In the genomic region with DNA sequence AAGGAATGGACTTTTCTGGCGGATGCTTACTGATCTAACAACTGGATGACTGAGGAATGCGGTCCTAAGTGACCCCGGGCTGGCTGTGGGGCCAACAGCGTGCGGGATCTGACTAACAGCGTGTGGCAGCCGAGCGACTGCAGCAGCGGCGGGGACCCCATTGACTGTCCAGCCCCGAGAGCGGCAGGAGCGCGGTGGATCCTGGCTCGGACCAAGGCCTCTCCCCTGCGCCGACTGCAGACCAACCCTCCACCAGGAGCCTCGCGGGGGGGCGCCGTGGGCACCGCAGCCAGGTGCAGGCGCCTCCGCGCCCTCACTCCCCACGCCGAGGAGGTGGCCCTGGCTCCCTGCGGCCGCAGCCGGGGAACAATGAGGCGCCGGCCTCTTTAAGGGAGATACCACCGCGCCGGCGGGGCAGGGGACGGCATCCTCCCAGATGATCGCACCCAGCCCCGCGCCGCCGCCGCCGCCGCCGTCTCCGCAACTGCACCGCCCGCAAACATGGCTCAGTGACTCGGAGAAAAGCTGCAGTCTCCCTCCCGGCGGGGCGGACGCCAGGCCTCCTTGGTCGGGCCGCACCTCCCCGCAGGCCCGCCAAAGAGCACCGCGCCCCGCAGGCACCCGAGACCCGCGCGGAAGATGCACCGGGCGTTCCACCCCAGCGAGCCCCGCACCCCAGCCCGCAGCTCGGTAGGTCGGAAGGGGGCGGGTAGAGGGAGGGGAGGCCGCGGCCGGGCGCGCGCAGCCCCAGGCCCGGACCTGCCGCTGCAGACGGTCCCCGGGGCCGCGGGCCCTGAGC, we compare ENCODE assay signal across 1 cellular context.
A peak's percentile ranks its signal among the peaks of the same experiment; 100 is the strongest.
TF ChIP-seq lines count a peak whose summit lies in the region.

No MANE protein-coding gene starts in this region.

TF ChIP-seq in HepG2, 621 proteins besides CTCF, POLR2A, EP300 and RAD21 (continued from another document and continues in another):
- TF ChIP-seq KDM3A (CRISPR knock-in tag; IDR thresholded peaks at IDR 0.05; ENCODE audit: low read depth) = 0 out of 2 replicates have a peak, but pooled peaks have one; percentile 43
- TF ChIP-seq ZNF10 (CRISPR knock-in tag; IDR thresholded peaks at IDR 0.05; ENCODE audit: borderline replicate concordance, low read depth) = no peak
- TF ChIP-seq, protein P1, sequence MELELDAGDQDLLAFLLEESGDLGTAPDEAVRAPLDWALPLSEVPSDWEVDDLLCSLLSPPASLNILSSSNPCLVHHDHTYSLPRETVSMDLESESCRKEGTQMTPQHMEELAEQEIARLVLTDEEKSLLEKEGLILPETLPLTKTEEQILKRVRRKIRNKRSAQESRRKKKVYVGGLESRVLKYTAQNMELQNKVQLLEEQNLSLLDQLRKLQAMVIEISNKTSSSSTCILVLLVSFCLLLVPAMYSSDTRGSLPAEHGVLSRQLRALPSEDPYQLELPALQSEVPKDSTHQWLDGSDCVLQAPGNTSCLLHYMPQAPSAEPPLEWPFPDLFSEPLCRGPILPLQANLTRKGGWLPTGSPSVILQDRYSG (CRISPR knock-in tag; IDR thresholded peaks at IDR 0.05) = peak; percentile 23; the same call in 1 of the 2 replicates
- TF ChIP-seq ZNF143 (CRISPR knock-in tag; IDR thresholded peaks at IDR 0.05) = no peak
- no peak for TF ChIP-seq NFYC (CRISPR knock-in tag; IDR thresholded peaks at IDR 0.05)
- no peak for TF ChIP-seq AGO1 (IDR thresholded peaks at IDR 0.05; ENCODE audit: low read depth, low read length, poor library complexity, severe bottlenecking)
- peak; percentile 23; the same call in 1 of the 2 replicates for TF ChIP-seq SALL2 (CRISPR knock-in tag; IDR thresholded peaks at IDR 0.05)
- TF ChIP-seq SOX5 (CRISPR knock-in tag; IDR thresholded peaks at IDR 0.05; ENCODE audit: borderline replicate concordance) = no peak
- no peak; the same call in none of the 2 replicates for TF ChIP-seq ZNF446 (CRISPR knock-in tag; IDR thresholded peaks at IDR 0.05)
- TF ChIP-seq ELF3 (CRISPR knock-in tag; IDR thresholded peaks at IDR 0.05) = no peak
- TF ChIP-seq ZNF644 (CRISPR knock-in tag; IDR thresholded peaks at IDR 0.05; ENCODE audit: low read depth) = no peak
- TF ChIP-seq CREM (IDR thresholded peaks at IDR 0.05) = no peak
- no peak for TF ChIP-seq CREM (CRISPR knock-in tag; IDR thresholded peaks at IDR 0.05)
- TF ChIP-seq FOSL1 (CRISPR knock-in tag; IDR thresholded peaks at IDR 0.05; ENCODE audit: borderline replicate concordance) = no peak
- TF ChIP-seq HNRNPLL (IDR thresholded peaks at IDR 0.05; ENCODE audit: low read depth, low read length, poor library complexity, severe bottlenecking) = peak; percentile 65
- TF ChIP-seq ZC3H4 (CRISPR knock-in tag; IDR thresholded peaks at IDR 0.05; ENCODE audit: borderline replicate concordance) = no peak
- no peak for TF ChIP-seq ZSCAN31 (CRISPR knock-in tag; IDR thresholded peaks at IDR 0.05; ENCODE audit: low read depth)
- peak; percentile 15; the same call in 1 of the 2 replicates for TF ChIP-seq POGZ (CRISPR knock-in tag; IDR thresholded peaks at IDR 0.05)
- no peak for TF ChIP-seq TCF7L2 (IDR thresholded peaks at IDR 0.05; ENCODE audit: low read depth, low read length)
- peak; percentile 83 for TF ChIP-seq ZSCAN25 (CRISPR knock-in tag; IDR thresholded peaks at IDR 0.05)
- TF ChIP-seq ZFP90 (CRISPR knock-in tag; IDR thresholded peaks at IDR 0.05; ENCODE audit: borderline replicate concordance) = no peak
- no peak for TF ChIP-seq ZNF564 (CRISPR knock-in tag; IDR thresholded peaks at IDR 0.05)
- no peak for TF ChIP-seq ATAD3A (CRISPR knock-in tag; IDR thresholded peaks at IDR 0.05)
- no peak for TF ChIP-seq STAT5B (CRISPR knock-in tag; IDR thresholded peaks at IDR 0.05)
- TF ChIP-seq ZNF768 (CRISPR knock-in tag; IDR thresholded peaks at IDR 0.05) = peak; percentile 41; the same call in 1 of the 2 replicates
- no peak for TF ChIP-seq SP5 (CRISPR knock-in tag; IDR thresholded peaks at IDR 0.05; ENCODE audit: borderline replicate concordance, low read depth)
- no peak for TF ChIP-seq CHD2 (IDR thresholded peaks at IDR 0.05; ENCODE audit: low read depth, low read length)
- TF ChIP-seq, protein P2, sequence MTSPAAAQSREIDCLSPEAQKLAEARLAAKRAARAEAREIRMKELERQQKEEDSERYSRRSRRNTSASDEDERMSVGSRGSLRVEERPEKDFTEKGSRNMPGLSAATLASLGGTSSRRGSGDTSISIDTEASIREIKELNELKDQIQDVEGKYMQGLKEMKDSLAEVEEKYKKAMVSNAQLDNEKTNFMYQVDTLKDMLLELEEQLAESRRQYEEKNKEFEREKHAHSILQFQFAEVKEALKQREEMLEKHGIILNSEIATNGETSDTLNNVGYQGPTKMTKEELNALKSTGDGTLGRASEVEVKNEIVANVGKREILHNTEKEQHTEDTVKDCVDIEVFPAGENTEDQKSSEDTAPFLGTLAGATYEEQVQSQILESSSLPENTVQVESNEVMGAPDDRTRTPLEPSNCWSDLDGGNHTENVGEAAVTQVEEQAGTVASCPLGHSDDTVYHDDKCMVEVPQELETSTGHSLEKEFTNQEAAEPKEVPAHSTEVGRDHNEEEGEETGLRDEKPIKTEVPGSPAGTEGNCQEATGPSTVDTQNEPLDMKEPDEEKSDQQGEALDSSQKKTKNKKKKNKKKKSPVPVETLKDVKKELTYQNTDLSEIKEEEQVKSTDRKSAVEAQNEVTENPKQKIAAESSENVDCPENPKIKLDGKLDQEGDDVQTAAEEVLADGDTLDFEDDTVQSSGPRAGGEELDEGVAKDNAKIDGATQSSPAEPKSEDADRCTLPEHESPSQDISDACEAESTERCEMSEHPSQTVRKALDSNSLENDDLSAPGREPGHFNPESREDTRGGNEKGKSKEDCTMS (CRISPR knock-in tag; conservative IDR thresholded peaks at IDR 0.05) = no peak
- no peak for TF ChIP-seq CBX2 (IDR thresholded peaks at IDR 0.05; ENCODE audit: low read depth, low read length)
- TF ChIP-seq CBX2 (CRISPR knock-in tag; IDR thresholded peaks at IDR 0.05; ENCODE audit: low read depth) = no peak
- TF ChIP-seq, protein P3, sequence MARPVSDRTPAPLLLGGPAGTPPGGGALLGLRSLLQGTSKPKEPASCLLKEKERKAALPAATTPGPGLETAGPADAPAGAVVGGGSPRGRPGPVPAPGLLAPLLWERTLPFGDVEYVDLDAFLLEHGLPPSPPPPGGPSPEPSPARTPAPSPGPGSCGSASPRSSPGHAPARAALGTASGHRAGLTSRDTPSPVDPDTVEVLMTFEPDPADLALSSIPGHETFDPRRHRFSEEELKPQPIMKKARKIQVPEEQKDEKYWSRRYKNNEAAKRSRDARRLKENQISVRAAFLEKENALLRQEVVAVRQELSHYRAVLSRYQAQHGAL (CRISPR knock-in tag; IDR thresholded peaks at IDR 0.05; ENCODE audit: not compliant biosample characterization) = no peak
- no peak for TF ChIP-seq ZNF343 (CRISPR knock-in tag; IDR thresholded peaks at IDR 0.05)
- TF ChIP-seq, protein P4, sequence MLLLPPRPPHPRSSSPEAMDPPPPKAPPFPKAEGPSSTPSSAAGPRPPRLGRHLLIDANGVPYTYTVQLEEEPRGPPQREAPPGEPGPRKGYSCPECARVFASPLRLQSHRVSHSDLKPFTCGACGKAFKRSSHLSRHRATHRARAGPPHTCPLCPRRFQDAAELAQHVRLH (CRISPR knock-in tag; IDR thresholded peaks at IDR 0.05; ENCODE audit: borderline replicate concordance, low read depth) = no peak; the same call in 1 of the 2 replicates
- no peak for TF ChIP-seq RORA (CRISPR knock-in tag; IDR thresholded peaks at IDR 0.05)
- TF ChIP-seq SPEN (CRISPR knock-in tag; IDR thresholded peaks at IDR 0.05; ENCODE audit: low read depth) = peak; percentile 56; the same call in 1 of the 2 replicates
- no peak for TF ChIP-seq STAG1 (CRISPR knock-in tag; IDR thresholded peaks at IDR 0.05)
- TF ChIP-seq HNF4A (CRISPR knock-in tag; IDR thresholded peaks at IDR 0.05) = no peak
- 0 out of 2 replicates have a peak, but pooled peaks have one; percentile 21 for TF ChIP-seq HDAC1 (CRISPR knock-in tag; IDR thresholded peaks at IDR 0.05)
- TF ChIP-seq, protein P5, sequence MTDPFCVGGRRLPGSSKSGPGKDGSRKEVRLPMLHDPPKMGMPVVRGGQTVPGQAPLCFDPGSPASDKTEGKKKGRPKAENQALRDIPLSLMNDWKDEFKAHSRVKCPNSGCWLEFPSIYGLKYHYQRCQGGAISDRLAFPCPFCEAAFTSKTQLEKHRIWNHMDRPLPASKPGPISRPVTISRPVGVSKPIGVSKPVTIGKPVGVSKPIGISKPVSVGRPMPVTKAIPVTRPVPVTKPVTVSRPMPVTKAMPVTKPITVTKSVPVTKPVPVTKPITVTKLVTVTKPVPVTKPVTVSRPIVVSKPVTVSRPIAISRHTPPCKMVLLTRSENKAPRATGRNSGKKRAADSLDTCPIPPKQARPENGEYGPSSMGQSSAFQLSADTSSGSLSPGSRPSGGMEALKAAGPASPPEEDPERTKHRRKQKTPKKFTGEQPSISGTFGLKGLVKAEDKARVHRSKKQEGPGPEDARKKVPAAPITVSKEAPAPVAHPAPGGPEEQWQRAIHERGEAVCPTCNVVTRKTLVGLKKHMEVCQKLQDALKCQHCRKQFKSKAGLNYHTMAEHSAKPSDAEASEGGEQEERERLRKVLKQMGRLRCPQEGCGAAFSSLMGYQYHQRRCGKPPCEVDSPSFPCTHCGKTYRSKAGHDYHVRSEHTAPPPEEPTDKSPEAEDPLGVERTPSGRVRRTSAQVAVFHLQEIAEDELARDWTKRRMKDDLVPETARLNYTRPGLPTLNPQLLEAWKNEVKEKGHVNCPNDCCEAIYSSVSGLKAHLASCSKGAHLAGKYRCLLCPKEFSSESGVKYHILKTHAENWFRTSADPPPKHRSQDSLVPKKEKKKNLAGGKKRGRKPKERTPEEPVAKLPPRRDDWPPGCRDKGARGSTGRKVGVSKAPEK (CRISPR knock-in tag; IDR thresholded peaks at IDR 0.05; ENCODE audit: borderline replicate concordance) = no peak; the same call in 1 of the 2 replicates
- TF ChIP-seq SMAD9 (CRISPR knock-in tag; IDR thresholded peaks at IDR 0.05) = no peak
- TF ChIP-seq RFXAP (CRISPR knock-in tag; IDR thresholded peaks at IDR 0.05; ENCODE audit: borderline replicate concordance) = no peak
- TF ChIP-seq MED1 (CRISPR knock-in tag; IDR thresholded peaks at IDR 0.05) = peak; percentile 43
- no peak for TF ChIP-seq ZNF737 (CRISPR knock-in tag; IDR thresholded peaks at IDR 0.05; ENCODE audit: borderline replicate concordance)
- no peak for TF ChIP-seq MIER3 (CRISPR knock-in tag; IDR thresholded peaks at IDR 0.05; ENCODE audit: borderline replicate concordance)
- TF ChIP-seq AHR (CRISPR knock-in tag; IDR thresholded peaks at IDR 0.05) = no peak
- TF ChIP-seq TARDBP (CRISPR knock-in tag; IDR thresholded peaks at IDR 0.05) = no peak
- TF ChIP-seq ZNF713 (CRISPR knock-in tag; IDR thresholded peaks at IDR 0.05) = no peak; the same call in 1 of the 2 replicates
- TF ChIP-seq TOE1 (CRISPR knock-in tag; IDR thresholded peaks at IDR 0.05) = no peak
- TF ChIP-seq, protein P6, sequence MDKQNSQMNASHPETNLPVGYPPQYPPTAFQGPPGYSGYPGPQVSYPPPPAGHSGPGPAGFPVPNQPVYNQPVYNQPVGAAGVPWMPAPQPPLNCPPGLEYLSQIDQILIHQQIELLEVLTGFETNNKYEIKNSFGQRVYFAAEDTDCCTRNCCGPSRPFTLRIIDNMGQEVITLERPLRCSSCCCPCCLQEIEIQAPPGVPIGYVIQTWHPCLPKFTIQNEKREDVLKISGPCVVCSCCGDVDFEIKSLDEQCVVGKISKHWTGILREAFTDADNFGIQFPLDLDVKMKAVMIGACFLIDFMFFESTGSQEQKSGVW (CRISPR knock-in tag; IDR thresholded peaks at IDR 0.05; ENCODE audit: borderline replicate concordance) = no peak
- no peak for TF ChIP-seq IKZF4 (CRISPR knock-in tag; IDR thresholded peaks at IDR 0.05; ENCODE audit: borderline replicate concordance, low read depth, not compliant biosample characterization)
- peak; percentile 3; the same call in 1 of the 2 replicates for TF ChIP-seq FOSL2 (CRISPR knock-in tag; IDR thresholded peaks at IDR 0.05)
- no peak for TF ChIP-seq ZNF629 (CRISPR knock-in tag; conservative IDR thresholded peaks at IDR 0.05)
- no peak for TF ChIP-seq FOXC1 (CRISPR knock-in tag; IDR thresholded peaks at IDR 0.05; ENCODE audit: borderline replicate concordance)
- peak; percentile 65 for TF ChIP-seq ZNF607 (CRISPR knock-in tag; IDR thresholded peaks at IDR 0.05; ENCODE audit: borderline replicate concordance)
- peak; percentile 16; the same call in 1 of the 2 replicates for TF ChIP-seq HIVEP1 (CRISPR knock-in tag; IDR thresholded peaks at IDR 0.05)
- TF ChIP-seq, protein P7, sequence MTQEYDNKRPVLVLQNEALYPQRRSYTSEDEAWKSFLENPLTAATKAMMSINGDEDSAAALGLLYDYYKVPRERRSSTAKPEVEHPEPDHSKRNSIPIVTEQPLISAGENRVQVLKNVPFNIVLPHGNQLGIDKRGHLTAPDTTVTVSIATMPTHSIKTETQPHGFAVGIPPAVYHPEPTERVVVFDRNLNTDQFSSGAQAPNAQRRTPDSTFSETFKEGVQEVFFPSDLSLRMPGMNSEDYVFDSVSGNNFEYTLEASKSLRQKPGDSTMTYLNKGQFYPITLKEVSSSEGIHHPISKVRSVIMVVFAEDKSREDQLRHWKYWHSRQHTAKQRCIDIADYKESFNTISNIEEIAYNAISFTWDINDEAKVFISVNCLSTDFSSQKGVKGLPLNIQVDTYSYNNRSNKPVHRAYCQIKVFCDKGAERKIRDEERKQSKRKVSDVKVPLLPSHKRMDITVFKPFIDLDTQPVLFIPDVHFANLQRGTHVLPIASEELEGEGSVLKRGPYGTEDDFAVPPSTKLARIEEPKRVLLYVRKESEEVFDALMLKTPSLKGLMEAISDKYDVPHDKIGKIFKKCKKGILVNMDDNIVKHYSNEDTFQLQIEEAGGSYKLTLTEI (CRISPR knock-in tag; conservative IDR thresholded peaks at IDR 0.05) = no peak
- TF ChIP-seq, protein P8, sequence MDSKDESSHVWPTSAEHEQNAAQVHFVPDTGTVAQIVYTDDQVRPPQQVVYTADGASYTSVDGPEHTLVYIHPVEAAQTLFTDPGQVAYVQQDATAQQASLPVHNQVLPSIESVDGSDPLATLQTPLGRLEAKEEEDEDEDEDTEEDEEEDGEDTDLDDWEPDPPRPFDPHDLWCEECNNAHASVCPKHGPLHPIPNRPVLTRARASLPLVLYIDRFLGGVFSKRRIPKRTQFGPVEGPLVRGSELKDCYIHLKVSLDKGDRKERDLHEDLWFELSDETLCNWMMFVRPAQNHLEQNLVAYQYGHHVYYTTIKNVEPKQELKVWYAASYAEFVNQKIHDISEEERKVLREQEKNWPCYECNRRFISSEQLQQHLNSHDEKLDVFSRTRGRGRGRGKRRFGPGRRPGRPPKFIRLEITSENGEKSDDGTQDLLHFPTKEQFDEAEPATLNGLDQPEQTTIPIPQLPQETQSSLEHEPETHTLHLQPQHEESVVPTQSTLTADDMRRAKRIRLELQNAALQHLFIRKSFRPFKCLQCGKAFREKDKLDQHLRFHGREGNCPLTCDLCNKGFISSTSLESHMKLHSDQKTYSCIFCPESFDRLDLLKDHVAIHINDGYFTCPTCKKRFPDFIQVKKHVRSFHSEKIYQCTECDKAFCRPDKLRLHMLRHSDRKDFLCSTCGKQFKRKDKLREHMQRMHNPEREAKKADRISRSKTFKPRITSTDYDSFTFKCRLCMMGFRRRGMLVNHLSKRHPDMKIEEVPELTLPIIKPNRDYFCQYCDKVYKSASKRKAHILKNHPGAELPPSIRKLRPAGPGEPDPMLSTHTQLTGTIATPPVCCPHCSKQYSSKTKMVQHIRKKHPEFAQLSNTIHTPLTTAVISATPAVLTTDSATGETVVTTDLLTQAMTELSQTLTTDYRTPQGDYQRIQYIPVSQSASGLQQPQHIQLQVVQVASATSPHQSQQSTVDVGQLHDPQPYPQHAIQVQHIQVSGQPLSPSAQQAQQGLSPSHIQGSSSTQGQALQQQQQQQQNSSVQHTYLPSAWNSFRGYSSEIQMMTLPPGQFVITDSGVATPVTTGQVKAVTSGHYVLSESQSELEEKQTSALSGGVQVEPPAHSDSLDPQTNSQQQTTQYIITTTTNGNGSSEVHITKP (CRISPR knock-in tag; IDR thresholded peaks at IDR 0.05; ENCODE audit: low read depth) = peak; percentile 98
- TF ChIP-seq SYNCRIP (IDR thresholded peaks at IDR 0.05; ENCODE audit: insufficient read depth, low read depth, low read length) = no peak
